9 cellular contexts compared by ENCODE assay signal in genomic region chr17:16027708-16028584, GRCh38. TPM values are rescaled to one million over a fixed set of nuclear protein-coding genes. Genes with fewer than 3 reads are reported as not detected.
A peak's percentile ranks its signal among the peaks of the same experiment; 100 is the strongest.
DNase-seq lines count a peak whose midpoint lies in the region; ATAC-seq and TF ChIP-seq lines count a peak whose summit lies in the region.
"Had no signal": no experiment of that assay in that cellular context is flagged by ENCODE, and none has a peak within 500 bp of the region (broad histone marks: within the 10 kb centered on the region; RNA-seq: fewer than 3 reads in every experiment).

No MANE protein-coding gene starts in this region.

- H3K9me2 ChIP-seq in SK-N-SH, result no peaks in the 10 kb centered on the region

- no peaks in the 10 kb centered on the region for H3K27me3 ChIP-seq in SK-N-SH (ENCODE audit: insufficient read depth)
- H3K27me3 ChIP-seq in brain microvascular endothelial cell (replicated peaks), result no peaks in the 10 kb centered on the region
- H3K27me3 ChIP-seq in stomach, result no peaks in the 10 kb centered on the region

- ATAC-seq in GM18502 (IDR thresholded peaks at IDR 0.05; ENCODE audit: poor library complexity, unreplicated experiment) (peak; percentile 73), HG02798 (IDR thresholded peaks at IDR 0.05; ENCODE audit: poor library complexity, unreplicated experiment) (peak; percentile 80), memory B cell (ENCODE audit: low read depth) (no peak)

- H3K36me3 ChIP-seq in SK-N-SH (replicated peaks in 1 of 2; ENCODE audit: control insufficient read depth in 1 of 2, insufficient read depth in 2 of 2, low read length in 1 of 2) (peaks cover 94 to 96% of the 10 kb centered on the region in 2 experiments), brain microvascular endothelial cell (replicated peaks) (peaks cover 62% of the 10 kb centered on the region), stomach (peaks cover 52 to 99% (median 96%) of the 10 kb centered on the region in 4 donors)

- DNase-seq in SK-N-SH (no peak), brain microvascular endothelial cell (peak; percentile 94), memory B cell (ENCODE audit: low spot score in 2 of 2) (no peak), stomach (no peak), NCI-H2081 treated with DMSO at 0.1 percent for 48 hours (lab: John Stamatoyannopoulos, UW) (no peak), substantia nigra (lab: John Stamatoyannopoulos, UW) (no peak)

- peak overlapping the region; percentile 66; the same call in 1 of the 2 replicates for H3K9ac ChIP-seq in SK-N-SH

- H3K79me2 ChIP-seq in SK-N-SH (ENCODE audit: insufficient read depth), result peaks cover 50% of the 10 kb centered on the region; the same call in 1 of the 2 replicates

- H3K4me1 ChIP-seq in SK-N-SH (ENCODE audit: control insufficient read depth in 1 of 2, insufficient read depth in 2 of 2, low read depth in 1 of 2, low read length in 1 of 2), result peaks cover 0 to 38% of the 10 kb centered on the region in 2 experiments; a peak in 3 of 4 replicates
- peaks cover 0 to 17% (median 6%) of the 10 kb centered on the region in 4 donors for H3K4me1 ChIP-seq in stomach

- CTCF ChIA-PET in SK-N-SH (lab: Yijun Ruan, JAX), result no interaction called here

- POLR2A ChIA-PET in SK-N-SH (lab: Yijun Ruan, JAX), result no interaction called here

- no peaks in the 10 kb centered on the region for H3K9me3 Mint-ChIP-seq in memory B cell

- 0 out of 2 replicates have a peak, but pooled peaks cover 3% of the 10 kb centered on the region for H4K20me1 ChIP-seq in SK-N-SH (ENCODE audit: insufficient read depth)

- H3K4me2 ChIP-seq in SK-N-SH, result peak overlapping the region; percentile 66

- H3K27ac ChIP-seq in SK-N-SH (ENCODE audit: low read depth in 2 of 2, low read length in 1 of 2), result peak overlapping the region; percentile 48 to 99
- peak overlapping the region; percentile 96 for H3K27ac ChIP-seq in brain microvascular endothelial cell
- H3K27ac ChIP-seq in stomach, result peak overlapping the region in 4 of 5 donors; percentile 15 to 73 (median 54)
- no peak overlapping the region for H3K27ac ChIP-seq in substantia nigra (ENCODE audit: low read depth, low read length, poor library complexity, severe bottlenecking)
- H3K27ac ChIP-seq: VCaP had no signal

- intact Hi-C loops in stomach (cut with DNase I; ENCODE audit: low total_unique reads), result no loop called here

- no peak for TF ChIP-seq RAD21 in SK-N-SH (IDR thresholded peaks at IDR 0.05; ENCODE audit: low read length)

- peak in 1 of 2 experiments; percentile 50; a peak in 1 of 4 replicates for TF ChIP-seq EP300 in SK-N-SH (IDR thresholded peaks at IDR 0.05; ENCODE audit: borderline replicate concordance in 1 of 2, low read depth in 1 of 2, low read length in 1 of 2)
- TF ChIP-seq EP300 in stomach (IDR thresholded peaks at IDR 0.05), result no peak

- in situ Hi-C loops in brain microvascular endothelial cell (cut with HindIII; ENCODE audit: low pct_ligation_motif_present, low sequenced_read_pairs), result no loop called here

- TF ChIP-seq CTCF in SK-N-SH (IDR thresholded peaks at IDR 0.05) (peak; percentile 16; the same call in 1 of the 2 replicates), brain microvascular endothelial cell (IDR thresholded peaks at IDR 0.05; ENCODE audit: low read depth, low read length, missing control alignments) (no peak), stomach (IDR thresholded peaks at IDR 0.05) (no peak)

- TF ChIP-seq POLR2A in stomach (IDR thresholded peaks at IDR 0.05), result no peak

- no peak overlapping the region for H3K4me3 Mint-ChIP-seq in memory B cell

- no peaks in the 10 kb centered on the region for H3K27me3 Mint-ChIP-seq in memory B cell

- peak overlapping the region; percentile 80 for H3K27ac Mint-ChIP-seq in memory B cell

- 46% methylated on average over 5 of the region's 5 CpGs for WGBS in SK-N-SH (ENCODE audit: low lambda C conversion rate)
- 71 to 81% (median 78%) methylated on average over 5 of the region's 5 CpGs for WGBS in stomach, 5 donors

- H3F3A ChIP-seq in SK-N-SH (replicated peaks; ENCODE audit: insufficient read depth), result peaks cover 53% of the 10 kb centered on the region

- H2AFZ ChIP-seq in SK-N-SH (ENCODE audit: low read depth), result no peak overlapping the region

- no peaks in the 10 kb centered on the region for H3K4me1 Mint-ChIP-seq in memory B cell

- peaks cover 39% of the 10 kb centered on the region for H3K36me3 Mint-ChIP-seq in memory B cell

- H3K9me3 ChIP-seq in SK-N-SH, result no peaks in the 10 kb centered on the region
- H3K9me3 ChIP-seq in stomach, result no peaks in the 10 kb centered on the region

- H3K4me3 ChIP-seq in SK-N-SH (ENCODE audit: low read depth in 2 of 2, low read length in 1 of 2) (no peak overlapping the region; a peak in 1 of 4 replicates), brain microvascular endothelial cell (ENCODE audit: low read depth, low read length) (no peak overlapping the region), stomach (no peak overlapping the region)

TF ChIP-seq in SK-N-SH, 30 proteins besides CTCF, POLR2A, EP300 and RAD21 (continues in another document):
- no peak for TF ChIP-seq GABPA (IDR thresholded peaks at IDR 0.05; ENCODE audit: low read depth)
- peak; percentile 94 for TF ChIP-seq JUND (IDR thresholded peaks at IDR 0.05)
- TF ChIP-seq FOSL2 (IDR thresholded peaks at IDR 0.05; ENCODE audit: borderline replicate concordance, low read depth), result peak; percentile 98
- no peak for TF ChIP-seq CHD2 (IDR thresholded peaks at IDR 0.05; ENCODE audit: low read length, partially characterized antibody)
- peak; percentile 69 for TF ChIP-seq TCF12 (IDR thresholded peaks at IDR 0.05)
- TF ChIP-seq PBX3 (IDR thresholded peaks at IDR 0.05), result no peak
- no peak for TF ChIP-seq REST (IDR thresholded peaks at IDR 0.05; ENCODE audit: low read depth, low read length)
- TF ChIP-seq NFIC (IDR thresholded peaks at IDR 0.05; ENCODE audit: borderline replicate concordance), result peak; percentile 11; the same call in 1 of the 2 replicates
- TF ChIP-seq MXI1 (IDR thresholded peaks at IDR 0.05; ENCODE audit: low read depth, low read length), result no peak
- TF ChIP-seq TEAD4 (IDR thresholded peaks at IDR 0.05; ENCODE audit: borderline replicate concordance, insufficient read depth), result no peak
- TF ChIP-seq MEF2A (IDR thresholded peaks at IDR 0.05; ENCODE audit: borderline replicate concordance, low read depth), result peak; percentile 74
- peak; percentile 55; the same call in 1 of the 2 replicates for TF ChIP-seq USF1 (IDR thresholded peaks at IDR 0.05; ENCODE audit: borderline replicate concordance, low read depth)
- no peak for TF ChIP-seq SIN3A (IDR thresholded peaks at IDR 0.05; ENCODE audit: borderline replicate concordance, low read depth, low read length)
- TF ChIP-seq POLR2AphosphoS5 (IDR thresholded peaks at IDR 0.05; ENCODE audit: low read depth, low read length), result no peak; the same call in 1 of the 2 replicates
- TF ChIP-seq RXRA (IDR thresholded peaks at IDR 0.05; ENCODE audit: borderline replicate concordance, low read depth), result peak; percentile 69
- TF ChIP-seq FOXJ3 (CRISPR knock-in tag; IDR thresholded peaks at IDR 0.05), result no peak

RNA-seq across cellular contexts. Expression of gene TTC19, which starts 28.3 kb away (rescaled TPM):
- 6.6 and 6.9 TPM in 2 replicates for polyA plus RNA-seq in SK-N-SH (2012; rRNA removed)
- 7.9 and 11.8 TPM in 2 replicates for polyA plus RNA-seq in SK-N-SH (2012; cell fraction: cytosol; rRNA removed)
- polyA plus RNA-seq in SK-N-SH (2012; cell fraction: nucleus; rRNA removed), result 17.3 and 34.3 TPM in 2 replicates
- total RNA-seq in stomach, result 1,000 to 10,000 TPM in 1 of 5 donors, 10 to 100 TPM in 4; 44.6 to 1,106 (median 63.6) TPM
- polyA plus RNA-seq in stomach, result 10 to 100 TPM; 12.6 to 16.2 (median 14.1) TPM

RNA-seq across cellular contexts. Expression of gene ZSWIM7, which starts 28.4 kb away (rescaled TPM):
- polyA plus RNA-seq in SK-N-SH (2012; rRNA removed), result 48.8 and 63.3 TPM in 2 replicates
- polyA plus RNA-seq in SK-N-SH (2012; cell fraction: cytosol; rRNA removed), result 48.1 and 49.2 TPM in 2 replicates
- polyA plus RNA-seq in SK-N-SH (2012; cell fraction: nucleus; rRNA removed), result 75.1 and 82.5 TPM in 2 replicates
- 10 to 100 TPM in 2 of 5 donors, 1 to 10 TPM in 2, not detected in 1; 4.5 to 20.0 (median 10.2) TPM for total RNA-seq in stomach
- polyA plus RNA-seq in stomach, result 10 to 100 TPM; 29.8 to 43.5 (median 36.4) TPM
